1 cellular context compared by ENCODE assay signal in the genomic region with DNA sequence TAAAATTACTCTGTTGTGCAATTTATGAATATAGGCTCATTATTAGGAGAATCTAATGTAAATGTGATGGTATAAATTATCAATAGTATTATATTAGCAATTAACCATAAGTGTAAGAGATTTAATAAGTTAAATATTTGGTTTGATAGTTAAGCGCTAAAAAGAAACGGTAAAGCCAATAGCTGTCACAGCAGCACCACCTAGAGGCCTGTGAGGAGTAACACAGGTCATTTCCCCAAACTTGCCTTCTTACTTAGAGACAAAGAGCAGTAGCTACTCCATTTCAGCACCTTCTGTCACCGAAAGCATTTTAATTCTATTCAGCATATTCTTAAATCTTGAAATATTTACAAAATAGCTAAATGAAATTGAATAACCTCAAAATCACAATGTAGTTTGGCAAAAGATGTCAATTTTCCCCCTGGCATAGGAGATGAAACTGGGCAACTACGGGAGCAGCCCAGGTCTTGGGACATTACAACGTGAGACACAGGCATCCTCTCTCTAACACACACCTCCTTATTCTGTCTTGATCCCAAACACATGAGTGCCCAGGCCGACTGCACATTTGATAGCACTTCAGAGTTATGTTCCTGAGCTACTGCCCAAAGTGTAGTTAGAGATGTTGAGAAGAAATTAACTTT.
TF ChIP-seq lines count a peak whose summit lies in the region.

No MANE protein-coding gene starts in this region.

TF ChIP-seq in GM23338, 12 proteins besides CTCF, POLR2A, EP300 and RAD21 (continued from another document):
- TF ChIP-seq, protein P1, sequence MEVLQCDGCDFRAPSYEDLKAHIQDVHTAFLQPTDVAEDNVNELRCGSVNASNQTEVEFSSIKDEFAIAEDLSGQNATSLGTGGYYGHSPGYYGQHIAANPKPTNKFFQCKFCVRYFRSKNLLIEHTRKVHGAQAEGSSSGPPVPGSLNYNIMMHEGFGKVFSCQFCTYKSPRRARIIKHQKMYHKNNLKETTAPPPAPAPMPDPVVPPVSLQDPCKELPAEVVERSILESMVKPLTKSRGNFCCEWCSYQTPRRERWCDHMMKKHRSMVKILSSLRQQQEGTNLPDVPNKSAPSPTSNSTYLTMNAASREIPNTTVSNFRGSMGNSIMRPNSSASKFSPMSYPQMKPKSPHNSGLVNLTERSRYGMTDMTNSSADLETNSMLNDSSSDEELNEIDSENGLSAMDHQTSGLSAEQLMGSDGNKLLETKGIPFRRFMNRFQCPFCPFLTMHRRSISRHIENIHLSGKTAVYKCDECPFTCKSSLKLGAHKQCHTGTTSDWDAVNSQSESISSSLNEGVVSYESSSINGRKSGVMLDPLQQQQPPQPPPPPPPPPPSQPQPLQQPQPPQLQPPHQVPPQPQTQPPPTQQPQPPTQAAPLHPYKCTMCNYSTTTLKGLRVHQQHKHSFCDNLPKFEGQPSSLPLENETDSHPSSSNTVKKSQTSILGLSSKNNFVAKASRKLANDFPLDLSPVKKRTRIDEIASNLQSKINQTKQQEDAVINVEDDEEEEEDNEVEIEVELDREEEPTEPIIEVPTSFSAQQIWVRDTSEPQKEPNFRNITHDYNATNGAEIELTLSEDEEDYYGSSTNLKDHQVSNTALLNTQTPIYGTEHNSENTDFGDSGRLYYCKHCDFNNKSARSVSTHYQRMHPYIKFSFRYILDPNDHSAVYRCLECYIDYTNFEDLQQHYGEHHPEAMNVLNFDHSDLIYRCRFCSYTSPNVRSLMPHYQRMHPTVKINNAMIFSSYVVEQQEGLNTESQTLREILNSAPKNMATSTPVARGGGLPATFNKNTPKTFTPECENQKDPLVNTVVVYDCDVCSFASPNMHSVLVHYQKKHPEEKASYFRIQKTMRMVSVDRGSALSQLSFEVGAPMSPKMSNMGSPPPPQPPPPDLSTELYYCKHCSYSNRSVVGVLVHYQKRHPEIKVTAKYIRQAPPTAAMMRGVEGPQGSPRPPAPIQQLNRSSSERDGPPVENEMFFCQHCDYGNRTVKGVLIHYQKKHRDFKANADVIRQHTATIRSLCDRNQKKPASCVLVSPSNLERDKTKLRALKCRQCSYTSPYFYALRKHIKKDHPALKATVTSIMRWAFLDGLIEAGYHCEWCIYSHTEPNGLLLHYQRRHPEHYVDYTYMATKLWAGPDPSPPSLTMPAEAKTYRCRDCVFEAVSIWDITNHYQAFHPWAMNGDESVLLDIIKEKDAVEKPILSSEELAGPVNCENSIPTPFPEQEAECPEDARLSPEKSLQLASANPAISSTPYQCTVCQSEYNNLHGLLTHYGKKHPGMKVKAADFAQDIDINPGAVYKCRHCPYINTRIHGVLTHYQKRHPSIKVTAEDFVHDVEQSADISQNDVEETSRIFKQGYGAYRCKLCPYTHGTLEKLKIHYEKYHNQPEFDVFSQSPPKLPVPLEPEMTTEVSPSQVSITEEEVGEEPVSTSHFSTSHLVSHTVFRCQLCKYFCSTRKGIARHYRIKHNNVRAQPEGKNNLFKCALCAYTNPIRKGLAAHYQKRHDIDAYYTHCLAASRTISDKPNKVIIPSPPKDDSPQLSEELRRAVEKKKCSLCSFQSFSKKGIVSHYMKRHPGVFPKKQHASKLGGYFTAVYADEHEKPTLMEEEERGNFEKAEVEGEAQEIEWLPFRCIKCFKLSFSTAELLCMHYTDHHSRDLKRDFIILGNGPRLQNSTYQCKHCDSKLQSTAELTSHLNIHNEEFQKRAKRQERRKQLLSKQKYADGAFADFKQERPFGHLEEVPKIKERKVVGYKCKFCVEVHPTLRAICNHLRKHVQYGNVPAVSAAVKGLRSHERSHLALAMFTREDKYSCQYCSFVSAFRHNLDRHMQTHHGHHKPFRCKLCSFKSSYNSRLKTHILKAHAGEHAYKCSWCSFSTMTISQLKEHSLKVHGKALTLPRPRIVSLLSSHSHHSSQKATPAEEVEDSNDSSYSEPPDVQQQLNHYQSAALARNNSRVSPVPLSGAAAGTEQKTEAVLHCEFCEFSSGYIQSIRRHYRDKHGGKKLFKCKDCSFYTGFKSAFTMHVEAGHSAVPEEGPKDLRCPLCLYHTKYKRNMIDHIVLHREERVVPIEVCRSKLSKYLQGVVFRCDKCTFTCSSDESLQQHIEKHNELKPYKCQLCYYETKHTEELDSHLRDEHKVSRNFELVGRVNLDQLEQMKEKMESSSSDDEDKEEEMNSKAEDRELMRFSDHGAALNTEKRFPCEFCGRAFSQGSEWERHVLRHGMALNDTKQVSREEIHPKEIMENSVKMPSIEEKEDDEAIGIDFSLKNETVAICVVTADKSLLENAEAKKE (CRISPR knock-in tag; IDR thresholded peaks at IDR 0.05), result no peak
- TF ChIP-seq POLR2AphosphoS5 (IDR thresholded peaks at IDR 0.05; ENCODE audit: low read depth), result no peak
